In genomic region chr11:6606471-6607189, GRCh38 we compare ENCODE assay signal across 1 cellular context.
TF ChIP-seq lines count a peak whose summit lies in the region.

No MANE protein-coding gene starts in this region.

TF ChIP-seq in K562, 482 proteins besides CTCF, POLR2A, EP300 and RAD21 (continued from another document and continues in another):
- TF ChIP-seq, protein P1, sequence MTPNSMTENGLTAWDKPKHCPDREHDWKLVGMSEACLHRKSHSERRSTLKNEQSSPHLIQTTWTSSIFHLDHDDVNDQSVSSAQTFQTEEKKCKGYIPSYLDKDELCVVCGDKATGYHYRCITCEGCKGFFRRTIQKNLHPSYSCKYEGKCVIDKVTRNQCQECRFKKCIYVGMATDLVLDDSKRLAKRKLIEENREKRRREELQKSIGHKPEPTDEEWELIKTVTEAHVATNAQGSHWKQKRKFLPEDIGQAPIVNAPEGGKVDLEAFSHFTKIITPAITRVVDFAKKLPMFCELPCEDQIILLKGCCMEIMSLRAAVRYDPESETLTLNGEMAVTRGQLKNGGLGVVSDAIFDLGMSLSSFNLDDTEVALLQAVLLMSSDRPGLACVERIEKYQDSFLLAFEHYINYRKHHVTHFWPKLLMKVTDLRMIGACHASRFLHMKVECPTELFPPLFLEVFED (CRISPR knock-in tag; conservative IDR thresholded peaks at IDR 0.05): no peak
- TF ChIP-seq, protein P2, sequence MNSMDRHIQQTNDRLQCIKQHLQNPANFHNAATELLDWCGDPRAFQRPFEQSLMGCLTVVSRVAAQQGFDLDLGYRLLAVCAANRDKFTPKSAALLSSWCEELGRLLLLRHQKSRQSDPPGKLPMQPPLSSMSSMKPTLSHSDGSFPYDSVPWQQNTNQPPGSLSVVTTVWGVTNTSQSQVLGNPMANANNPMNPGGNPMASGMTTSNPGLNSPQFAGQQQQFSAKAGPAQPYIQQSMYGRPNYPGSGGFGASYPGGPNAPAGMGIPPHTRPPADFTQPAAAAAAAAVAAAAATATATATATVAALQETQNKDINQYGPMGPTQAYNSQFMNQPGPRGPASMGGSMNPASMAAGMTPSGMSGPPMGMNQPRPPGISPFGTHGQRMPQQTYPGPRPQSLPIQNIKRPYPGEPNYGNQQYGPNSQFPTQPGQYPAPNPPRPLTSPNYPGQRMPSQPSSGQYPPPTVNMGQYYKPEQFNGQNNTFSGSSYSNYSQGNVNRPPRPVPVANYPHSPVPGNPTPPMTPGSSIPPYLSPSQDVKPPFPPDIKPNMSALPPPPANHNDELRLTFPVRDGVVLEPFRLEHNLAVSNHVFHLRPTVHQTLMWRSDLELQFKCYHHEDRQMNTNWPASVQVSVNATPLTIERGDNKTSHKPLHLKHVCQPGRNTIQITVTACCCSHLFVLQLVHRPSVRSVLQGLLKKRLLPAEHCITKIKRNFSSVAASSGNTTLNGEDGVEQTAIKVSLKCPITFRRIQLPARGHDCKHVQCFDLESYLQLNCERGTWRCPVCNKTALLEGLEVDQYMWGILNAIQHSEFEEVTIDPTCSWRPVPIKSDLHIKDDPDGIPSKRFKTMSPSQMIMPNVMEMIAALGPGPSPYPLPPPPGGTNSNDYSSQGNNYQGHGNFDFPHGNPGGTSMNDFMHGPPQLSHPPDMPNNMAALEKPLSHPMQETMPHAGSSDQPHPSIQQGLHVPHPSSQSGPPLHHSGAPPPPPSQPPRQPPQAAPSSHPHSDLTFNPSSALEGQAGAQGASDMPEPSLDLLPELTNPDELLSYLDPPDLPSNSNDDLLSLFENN (IDR thresholded peaks at IDR 0.05; ENCODE audit: low read depth in 2 of 2, low read length in 2 of 2): no peak
- TF ChIP-seq TGIF2 (CRISPR knock-in tag; IDR thresholded peaks at IDR 0.05) (no peak), ADNP (tag; IDR thresholded peaks at IDR 0.05) (no peak), FOXK2 (conservative IDR thresholded peaks at IDR 0.05 in 1 of 2, IDR thresholded peaks at IDR 0.05 in 1 of 2; ENCODE audit: low read depth in 2 of 2) (no peak; a peak in 1 of 4 replicates), SMAD3 (CRISPR knock-in tag; conservative IDR thresholded peaks at IDR 0.05) (0 out of 2 replicates have a peak, but pooled peaks have one; percentile 30), SNIP1 (IDR thresholded peaks at IDR 0.05; ENCODE audit: low read depth) (no peak), ELK1 (CRISPR knock-in tag; IDR thresholded peaks at IDR 0.05) (no peak), ZNF263 (CRISPR knock-in tag; IDR thresholded peaks at IDR 0.05; ENCODE audit: borderline replicate concordance) (no peak), ZNF586 (CRISPR knock-in tag; conservative IDR thresholded peaks at IDR 0.05) (no peak), FOXJ3 (CRISPR knock-in tag; IDR thresholded peaks at IDR 0.05) (no peak), CHD7 (IDR thresholded peaks at IDR 0.05; ENCODE audit: low read depth, low read length) (no peak), JUND (IDR thresholded peaks at IDR 0.05; ENCODE audit: borderline replicate concordance, low read depth, low read length) (peak; percentile 98), JUND (tag; IDR thresholded peaks at IDR 0.05; ENCODE audit: borderline replicate concordance, low read depth, low read length) (peak; percentile 94; the same call in 2 of the 3 replicates), ZNF3 (CRISPR knock-in tag; IDR thresholded peaks at IDR 0.05) (no peak), BACH1 (tag; IDR thresholded peaks at IDR 0.05) (no peak), MECOM (CRISPR knock-in tag; IDR thresholded peaks at IDR 0.05) (no peak), FOXA3 (CRISPR knock-in tag; conservative IDR thresholded peaks at IDR 0.05 in 1 of 2, IDR thresholded peaks at IDR 0.05 in 1 of 2) (no peak; a peak in 1 of 4 replicates), RNF2 (IDR thresholded peaks at IDR 0.05) (no peak), CREM (IDR thresholded peaks at IDR 0.05; ENCODE audit: low read depth) (peak; percentile 70), OTX1 (CRISPR knock-in tag; IDR thresholded peaks at IDR 0.05) (no peak), SRSF9 (IDR thresholded peaks at IDR 0.05; ENCODE audit: borderline replicate concordance, low read depth, low read length) (no peak), ZC3H11A (IDR thresholded peaks at IDR 0.05; ENCODE audit: low read depth, low read length) (no peak), NCOA1 (IDR thresholded peaks at IDR 0.05; ENCODE audit: low read depth) (no peak), ZNF431 (CRISPR knock-in tag; IDR thresholded peaks at IDR 0.05) (no peak), NFIC (IDR thresholded peaks at IDR 0.05) (no peak), WHSC1 (IDR thresholded peaks at IDR 0.05; ENCODE audit: low read length) (no peak), ZNF444 (CRISPR knock-in tag; IDR thresholded peaks at IDR 0.05) (no peak), DPF2 (IDR thresholded peaks at IDR 0.05) (peak; percentile 60; the same call in 1 of the 2 replicates), HDAC2 (IDR thresholded peaks at IDR 0.05) (no peak)
- TF ChIP-seq, protein P3, sequence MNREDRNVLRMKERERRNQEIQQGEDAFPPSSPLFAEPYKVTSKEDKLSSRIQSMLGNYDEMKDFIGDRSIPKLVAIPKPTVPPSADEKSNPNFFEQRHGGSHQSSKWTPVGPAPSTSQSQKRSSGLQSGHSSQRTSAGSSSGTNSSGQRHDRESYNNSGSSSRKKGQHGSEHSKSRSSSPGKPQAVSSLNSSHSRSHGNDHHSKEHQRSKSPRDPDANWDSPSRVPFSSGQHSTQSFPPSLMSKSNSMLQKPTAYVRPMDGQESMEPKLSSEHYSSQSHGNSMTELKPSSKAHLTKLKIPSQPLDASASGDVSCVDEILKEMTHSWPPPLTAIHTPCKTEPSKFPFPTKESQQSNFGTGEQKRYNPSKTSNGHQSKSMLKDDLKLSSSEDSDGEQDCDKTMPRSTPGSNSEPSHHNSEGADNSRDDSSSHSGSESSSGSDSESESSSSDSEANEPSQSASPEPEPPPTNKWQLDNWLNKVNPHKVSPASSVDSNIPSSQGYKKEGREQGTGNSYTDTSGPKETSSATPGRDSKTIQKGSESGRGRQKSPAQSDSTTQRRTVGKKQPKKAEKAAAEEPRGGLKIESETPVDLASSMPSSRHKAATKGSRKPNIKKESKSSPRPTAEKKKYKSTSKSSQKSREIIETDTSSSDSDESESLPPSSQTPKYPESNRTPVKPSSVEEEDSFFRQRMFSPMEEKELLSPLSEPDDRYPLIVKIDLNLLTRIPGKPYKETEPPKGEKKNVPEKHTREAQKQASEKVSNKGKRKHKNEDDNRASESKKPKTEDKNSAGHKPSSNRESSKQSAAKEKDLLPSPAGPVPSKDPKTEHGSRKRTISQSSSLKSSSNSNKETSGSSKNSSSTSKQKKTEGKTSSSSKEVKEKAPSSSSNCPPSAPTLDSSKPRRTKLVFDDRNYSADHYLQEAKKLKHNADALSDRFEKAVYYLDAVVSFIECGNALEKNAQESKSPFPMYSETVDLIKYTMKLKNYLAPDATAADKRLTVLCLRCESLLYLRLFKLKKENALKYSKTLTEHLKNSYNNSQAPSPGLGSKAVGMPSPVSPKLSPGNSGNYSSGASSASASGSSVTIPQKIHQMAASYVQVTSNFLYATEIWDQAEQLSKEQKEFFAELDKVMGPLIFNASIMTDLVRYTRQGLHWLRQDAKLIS (CRISPR knock-in tag; IDR thresholded peaks at IDR 0.05): no peak
- TF ChIP-seq, protein P4, sequence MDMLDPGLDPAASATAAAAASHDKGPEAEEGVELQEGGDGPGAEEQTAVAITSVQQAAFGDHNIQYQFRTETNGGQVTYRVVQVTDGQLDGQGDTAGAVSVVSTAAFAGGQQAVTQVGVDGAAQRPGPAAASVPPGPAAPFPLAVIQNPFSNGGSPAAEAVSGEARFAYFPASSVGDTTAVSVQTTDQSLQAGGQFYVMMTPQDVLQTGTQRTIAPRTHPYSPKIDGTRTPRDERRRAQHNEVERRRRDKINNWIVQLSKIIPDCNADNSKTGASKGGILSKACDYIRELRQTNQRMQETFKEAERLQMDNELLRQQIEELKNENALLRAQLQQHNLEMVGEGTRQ (CRISPR knock-in tag; IDR thresholded peaks at IDR 0.05): no peak
- TF ChIP-seq, protein P5, sequence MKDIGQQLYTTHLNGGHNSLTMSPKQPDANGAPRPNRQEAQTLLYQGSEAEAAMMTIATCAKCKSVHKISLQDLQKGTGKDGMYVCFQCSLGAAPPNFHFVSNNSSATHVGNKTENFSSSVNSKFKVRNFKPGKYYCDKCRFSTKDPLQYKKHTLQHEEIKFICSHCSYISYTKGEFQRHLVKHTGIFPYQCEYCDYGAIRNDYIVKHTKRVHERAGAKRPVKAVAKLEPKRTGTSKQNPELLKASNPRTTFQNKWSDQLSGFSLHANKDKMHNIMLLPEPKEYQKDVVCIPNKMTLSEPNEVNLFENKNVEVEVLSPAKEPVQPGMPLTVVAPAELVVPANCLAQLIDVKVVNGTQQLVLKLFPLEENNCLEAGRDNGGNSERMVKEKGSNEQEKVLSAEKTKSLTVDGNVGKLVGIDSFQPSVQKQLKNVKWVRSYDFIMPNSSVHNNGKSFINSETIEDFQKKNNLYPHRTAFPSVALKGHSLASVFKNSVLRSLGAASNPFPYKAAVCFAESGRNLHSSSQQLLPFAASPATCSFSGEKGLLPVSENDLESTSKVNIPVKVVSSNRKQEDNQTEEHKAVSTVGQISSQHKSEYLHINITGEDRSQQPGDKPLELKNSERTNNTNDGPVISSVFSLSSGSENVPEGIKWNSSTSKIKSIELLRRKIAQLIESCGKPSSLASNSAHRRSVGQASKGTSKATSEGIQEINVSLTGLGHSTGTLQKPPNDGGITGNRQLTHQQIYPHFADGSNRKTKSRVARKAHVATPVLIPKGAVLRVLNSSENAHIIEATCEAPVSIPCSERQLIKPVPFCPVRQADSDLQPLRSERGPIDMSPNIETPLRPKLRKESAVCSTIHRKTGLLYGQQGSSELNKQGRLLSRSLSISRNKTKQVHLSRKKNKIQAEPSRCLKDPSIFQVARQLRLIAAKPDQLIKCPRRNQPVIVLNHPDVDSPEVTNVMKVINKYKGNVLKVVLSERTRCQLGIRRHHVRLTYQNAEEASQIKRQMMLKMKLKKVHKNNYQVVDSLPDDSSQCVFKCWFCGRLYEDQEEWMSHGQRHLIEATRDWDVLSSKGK (CRISPR knock-in tag; IDR thresholded peaks at IDR 0.05): no peak
